12 cellular contexts compared by ENCODE assay signal in genomic region chr19:9565900-9566705, GRCh38. TPM values are rescaled to one million over a fixed set of nuclear protein-coding genes. Genes with fewer than 3 reads are reported as not detected.
A peak's percentile ranks its signal among the peaks of the same experiment; 100 is the strongest.
DNase-seq lines count a peak whose midpoint lies in the region; ATAC-seq and TF ChIP-seq lines count a peak whose summit lies in the region.
"Had no signal": no experiment of that assay in that cellular context is flagged by ENCODE, and none has a peak within 500 bp of the region (broad histone marks: within the 10 kb centered on the region; RNA-seq: fewer than 3 reads in every experiment).

No MANE protein-coding gene starts in this region.

- peaks cover 100% of the 10 kb centered on the region for H3K36me3 ChIP-seq in endodermal cell (ENCODE audit: control insufficient read depth, insufficient read depth, low read length)
- H3K36me3 ChIP-seq in neural progenitor cell: peaks cover 78% of the 10 kb centered on the region

- no peak overlapping the region for H3K4me3 Mint-ChIP-seq in activated naive CD4-positive, alpha-beta T cell treated with anti-CD3 and anti-CD28 coated beads, Interleukin-2, amount 50 U/mL, for 24 hours
- H3K4me3 Mint-ChIP-seq in endodermal cell (no peak overlapping the region), type B pancreatic cell (peak overlapping the region; percentile 20), neural progenitor cell (no peak overlapping the region)
- H3K4me3 Mint-ChIP-seq: activated naive CD4-positive, alpha-beta T cell treated with anti-CD3 and anti-CD28 coated beads for 36 hours had no signal

- peaks cover 3% of the 10 kb centered on the region for H3K4me1 Mint-ChIP-seq in activated naive CD4-positive, alpha-beta T cell treated with anti-CD3 and anti-CD28 coated beads, Interleukin-2, amount 50 U/mL, for 24 hours
- H3K4me1 Mint-ChIP-seq in endodermal cell (no peaks in the 10 kb centered on the region), type B pancreatic cell (ENCODE audit: unreplicated experiment) (no peaks in the 10 kb centered on the region), neural progenitor cell (no peaks in the 10 kb centered on the region)

- peaks cover 18% of the 10 kb centered on the region for H3K9me3 Mint-ChIP-seq in activated naive CD4-positive, alpha-beta T cell treated with anti-CD3 and anti-CD28 coated beads, Interleukin-2, amount 50 U/mL, for 24 hours
- H3K9me3 Mint-ChIP-seq in activated naive CD4-positive, alpha-beta T cell treated with anti-CD3 and anti-CD28 coated beads, Interleukin-2, amount 50 U/mL, for 72 hours: peaks cover 32 to 47% of the 10 kb centered on the region in 2 donors
- H3K9me3 Mint-ChIP-seq in endodermal cell: peaks cover 99% of the 10 kb centered on the region
- H3K9me3 Mint-ChIP-seq in type B pancreatic cell: peaks cover 24% of the 10 kb centered on the region
- H3K9me3 Mint-ChIP-seq in neural progenitor cell: peaks cover 88% of the 10 kb centered on the region

- intact Hi-C loops in Right ventricle myocardium superior (cut with DNase I): no loop called here

- H3K27me3 ChIP-seq in endodermal cell (ENCODE audit: control insufficient read depth, insufficient read depth, low read length, poor library complexity, severe bottlenecking): no peaks in the 10 kb centered on the region
- peaks cover 7% of the 10 kb centered on the region for H3K27me3 ChIP-seq in neural progenitor cell

- H3K27me3 Mint-ChIP-seq in activated naive CD4-positive, alpha-beta T cell treated with anti-CD3 and anti-CD28 coated beads, Interleukin-2, amount 50 U/mL, for 24 hours: no peaks in the 10 kb centered on the region
- H3K27me3 Mint-ChIP-seq in endodermal cell (ENCODE audit: insufficient read depth) (peaks cover 2% of the 10 kb centered on the region), type B pancreatic cell (no peaks in the 10 kb centered on the region), neural progenitor cell (ENCODE audit: insufficient read depth, low read depth) (peaks cover 4% of the 10 kb centered on the region)

- H3F3A ChIP-seq in neural progenitor cell (ENCODE audit: low read depth): peaks cover 54% of the 10 kb centered on the region

- H2AFZ ChIP-seq in neural progenitor cell (replicated peaks): no peak overlapping the region

- H3K36me3 Mint-ChIP-seq in activated naive CD4-positive, alpha-beta T cell treated with anti-CD3 and anti-CD28 coated beads, Interleukin-2, amount 50 U/mL, for 24 hours: peaks cover 62% of the 10 kb centered on the region
- H3K36me3 Mint-ChIP-seq in activated naive CD4-positive, alpha-beta T cell treated with anti-CD3 and anti-CD28 coated beads, Interleukin-2, amount 50 U/mL, for 72 hours: peaks cover 80 to 96% of the 10 kb centered on the region in 2 donors
- H3K36me3 Mint-ChIP-seq in endodermal cell (ENCODE audit: low read depth) (peaks cover 99% of the 10 kb centered on the region), type B pancreatic cell (peaks cover 72% of the 10 kb centered on the region), neural progenitor cell (peaks cover 73% of the 10 kb centered on the region)

- peaks cover 91% of the 10 kb centered on the region for H3K79me2 ChIP-seq in neural progenitor cell (ENCODE audit: low read depth)

- no peaks in the 10 kb centered on the region for H3K4me1 ChIP-seq in endodermal cell (ENCODE audit: control insufficient read depth, insufficient read depth, low read length)
- no peaks in the 10 kb centered on the region for H3K4me1 ChIP-seq in neural progenitor cell

- DNase-seq in activated naive CD4-positive, alpha-beta T cell treated with anti-CD3 and anti-CD28 coated beads, Interleukin-2, amount 50 U/mL, for 72 hours (ENCODE audit: low spot score in 2 of 2): no peak
- DNase-seq in NCI-H69 (lab: John Stamatoyannopoulos, UW) (peak; percentile 8), endodermal cell (no peak), type B pancreatic cell (ENCODE audit: extremely low spot score, unreplicated experiment) (no peak), foreskin fibroblast (no peak), neural progenitor cell (ENCODE audit: low spot score) (no peak), Right ventricle myocardium superior (no peak)
- DNase-seq: activated CD4-positive, alpha-beta T cell treated with anti-CD3 and anti-CD28 coated beads for 4 hours; activated naive CD4-positive, alpha-beta T cell treated with anti-CD3 and anti-CD28 coated beads for 36 hours; NCI-H1436 treated with DMSO at 0.1 percent for 48 hours; SIG-M5 had no signal

- H3K9ac ChIP-seq in endodermal cell (ENCODE audit: extremely low read depth, low read length, poor library complexity, severe bottlenecking) (no peak overlapping the region), neural progenitor cell (no peak overlapping the region)

- peak overlapping the region; percentile 24 for H3K27ac Mint-ChIP-seq in activated naive CD4-positive, alpha-beta T cell treated with anti-CD3 and anti-CD28 coated beads, Interleukin-2, amount 50 U/mL, for 24 hours
- H3K27ac Mint-ChIP-seq in activated naive CD4-positive, alpha-beta T cell treated with anti-CD3 and anti-CD28 coated beads, Interleukin-2, amount 50 U/mL, for 72 hours: peak overlapping the region in 1 of 2 donors; percentile 30
- H3K27ac Mint-ChIP-seq in endodermal cell: no peak overlapping the region
- peak overlapping the region; percentile 68 for H3K27ac Mint-ChIP-seq in type B pancreatic cell
- no peak overlapping the region for H3K27ac Mint-ChIP-seq in neural progenitor cell
- H3K27ac Mint-ChIP-seq: activated naive CD4-positive, alpha-beta T cell treated with anti-CD3 and anti-CD28 coated beads for 36 hours had no signal

- no peaks in the 10 kb centered on the region for H4K20me1 ChIP-seq in neural progenitor cell (ENCODE audit: low read depth)

- H3K4me2 ChIP-seq in neural progenitor cell: no peak overlapping the region

- TF ChIP-seq CTCF in endodermal cell (conservative IDR thresholded peaks at IDR 0.05) (no peak), type B pancreatic cell (conservative IDR thresholded peaks at IDR 0.05) (no peak), foreskin fibroblast (IDR thresholded peaks at IDR 0.05; ENCODE audit: low read depth, low read length) (no peak), neural progenitor cell (IDR thresholded peaks at IDR 0.05) (no peak)

- no peak overlapping the region for H3K27ac ChIP-seq in endodermal cell (ENCODE audit: low read depth, low read length)
- H3K27ac ChIP-seq in neural progenitor cell: no peak overlapping the region

- 95 to 100% methylated on average over 1 to 7 of the region's 9 CpGs for WGBS in endodermal cell (ENCODE audit: insufficient coverage in 1 of 2, insufficient read length in 1 of 2), 2 experiments

- H3K4me3 ChIP-seq in endodermal cell (ENCODE audit: low read length) (peak overlapping the region; percentile 67), foreskin fibroblast (ENCODE audit: low read depth in 1 of 2, low read length in 2 of 2) (no peak overlapping the region), neural progenitor cell (no peak overlapping the region)

- no peak for ATAC-seq in activated naive CD4-positive, alpha-beta T cell treated with anti-CD3 and anti-CD28 coated beads, Interleukin-2, amount 50 U/mL, for 72 hours
- no peak for ATAC-seq in Right ventricle myocardium superior (ENCODE audit: poor library complexity)

- H3K9me3 ChIP-seq in endodermal cell (ENCODE audit: control insufficient read depth, low read length) (peaks cover 100% of the 10 kb centered on the region), neural progenitor cell (ENCODE audit: low read depth) (peaks cover 69% of the 10 kb centered on the region)

RNA-seq across cellular contexts. Expression of gene ZNF121, which starts 18.2 kb away (rescaled TPM):
- 10 to 100 TPM; 68.6 to 87.1 TPM for total RNA-seq in activated naive CD4-positive, alpha-beta T cell treated with anti-CD3 and anti-CD28 coated beads, Interleukin-2, amount 50 U/mL, for 72 hours
- total RNA-seq in endodermal cell: 100 to 1,000 TPM; 100 to 168 TPM
- 46.3 TPM for polyA plus RNA-seq in endodermal cell (2013, experiment 1 of 2)
- 47.2 TPM for polyA plus RNA-seq in endodermal cell (2013, experiment 2 of 2)
- 58.7 and 60.0 TPM in 2 replicates for total RNA-seq in type B pancreatic cell (ENCODE audit: low replicate concordance)
- 134 and 178 TPM in 2 replicates for total RNA-seq in neural progenitor cell (ENCODE audit: low replicate concordance)
- total RNA-seq in Right ventricle myocardium superior: 16.7 TPM

RNA-seq across cellular contexts. Expression of gene ZNF426, which starts 27.7 kb away (rescaled TPM):
- 10 to 100 TPM; 10.9 to 11.7 TPM for total RNA-seq in activated naive CD4-positive, alpha-beta T cell treated with anti-CD3 and anti-CD28 coated beads, Interleukin-2, amount 50 U/mL, for 72 hours
- total RNA-seq in endodermal cell: 10 to 100 TPM; 26.0 to 30.0 TPM
- 11.7 TPM for polyA plus RNA-seq in endodermal cell (2013, experiment 1 of 2)
- polyA plus RNA-seq in endodermal cell (2013, experiment 2 of 2): 11.6 TPM
- 26.7 and 32.1 TPM in 2 replicates for total RNA-seq in type B pancreatic cell (ENCODE audit: low replicate concordance)
- total RNA-seq in neural progenitor cell (ENCODE audit: low replicate concordance): 29.6 and 32.6 TPM in 2 replicates
- total RNA-seq in Right ventricle myocardium superior: 11.7 TPM

RNA-seq across cellular contexts. Expression of gene ZNF561, which starts 54.9 kb away (rescaled TPM):
- total RNA-seq in activated naive CD4-positive, alpha-beta T cell treated with anti-CD3 and anti-CD28 coated beads, Interleukin-2, amount 50 U/mL, for 72 hours: 10 to 100 TPM; 28.6 to 49.1 TPM
- 10 to 100 TPM; 51.0 to 57.2 TPM for total RNA-seq in endodermal cell
- polyA plus RNA-seq in endodermal cell (2013, experiment 1 of 2): 47.1 TPM
- 40.5 TPM for polyA plus RNA-seq in endodermal cell (2013, experiment 2 of 2)
- total RNA-seq in type B pancreatic cell (ENCODE audit: low replicate concordance): 86.2 and 93.7 TPM in 2 replicates
- total RNA-seq in neural progenitor cell (ENCODE audit: low replicate concordance): 45.6 and 80.1 TPM in 2 replicates
- 18.5 TPM for total RNA-seq in Right ventricle myocardium superior

Comparison
In these comparisons a context has a peak if more than half of its experiments do, and no peak if none do; other contexts are left out.
1. H3K27ac Mint-ChIP-seq: peak in activated naive CD4-positive, alpha-beta T cell treated with anti-CD3 and anti-CD28 coated beads, Interleukin-2, amount 50 U/mL, for 24 hours (single experiment) and type B pancreatic cell (single experiment); none in endodermal cell (single experiment) and neural progenitor cell (single experiment).